ENCODE assay signal across 1 cellular context in genomic region chr16:86195863-86196630, GRCh38.
TF ChIP-seq lines count a peak whose summit lies in the region.

No MANE protein-coding gene starts in this region.

TF ChIP-seq in liver, 16 proteins besides CTCF, POLR2A, EP300 and RAD21 (continued from another document):
- TF ChIP-seq, protein P1, sequence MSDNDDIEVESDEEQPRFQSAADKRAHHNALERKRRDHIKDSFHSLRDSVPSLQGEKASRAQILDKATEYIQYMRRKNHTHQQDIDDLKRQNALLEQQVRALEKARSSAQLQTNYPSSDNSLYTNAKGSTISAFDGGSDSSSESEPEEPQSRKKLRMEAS (IDR thresholded peaks at IDR 0.05): no peak
- TF ChIP-seq GABPA (IDR thresholded peaks at IDR 0.05 in 1 of 2, conservative IDR thresholded peaks at IDR 0.05 in 1 of 2) (no peak), TAF1 (conservative IDR thresholded peaks at IDR 0.05) (no peak)
- TF ChIP-seq, protein P2, sequence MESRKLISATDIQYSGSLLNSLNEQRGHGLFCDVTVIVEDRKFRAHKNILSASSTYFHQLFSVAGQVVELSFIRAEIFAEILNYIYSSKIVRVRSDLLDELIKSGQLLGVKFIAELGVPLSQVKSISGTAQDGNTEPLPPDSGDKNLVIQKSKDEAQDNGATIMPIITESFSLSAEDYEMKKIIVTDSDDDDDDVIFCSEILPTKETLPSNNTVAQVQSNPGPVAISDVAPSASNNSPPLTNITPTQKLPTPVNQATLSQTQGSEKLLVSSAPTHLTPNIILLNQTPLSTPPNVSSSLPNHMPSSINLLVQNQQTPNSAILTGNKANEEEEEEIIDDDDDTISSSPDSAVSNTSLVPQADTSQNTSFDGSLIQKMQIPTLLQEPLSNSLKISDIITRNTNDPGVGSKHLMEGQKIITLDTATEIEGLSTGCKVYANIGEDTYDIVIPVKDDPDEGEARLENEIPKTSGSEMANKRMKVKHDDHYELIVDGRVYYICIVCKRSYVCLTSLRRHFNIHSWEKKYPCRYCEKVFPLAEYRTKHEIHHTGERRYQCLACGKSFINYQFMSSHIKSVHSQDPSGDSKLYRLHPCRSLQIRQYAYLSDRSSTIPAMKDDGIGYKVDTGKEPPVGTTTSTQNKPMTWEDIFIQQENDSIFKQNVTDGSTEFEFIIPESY (IDR thresholded peaks at IDR 0.05): no peak
